Comparison of ENCODE assay signal across 16 cellular contexts in genomic region chr12:82529096-82529495, GRCh38.
"Had no signal": no experiment of that assay in that cellular context is flagged by ENCODE, and none has a peak within 500 bp of the region (broad histone marks: within the 10 kb centered on the region; RNA-seq: fewer than 3 reads in every experiment).

No MANE protein-coding gene starts in this region.

- H3K9me3 ChIP-seq: esophagus squamous epithelium, prostate gland, suprapubic skin had no signal

- H3K36me3 ChIP-seq: esophagus squamous epithelium, prostate gland, suprapubic skin had no signal

- H3K4me3 ChIP-seq: prostate gland, skin epidermis, suprapubic skin had no signal

- DNase-seq: activated CD4-positive, alpha-beta T cell treated with anti-CD3 and anti-CD28 coated beads, Interleukin-2, amount 10 ng/mL, durations not matched to agents 7 days and 5 days; activated CD4-positive, CD25-positive, alpha-beta regulatory T cell; activated naive CD4-positive, alpha-beta T cell treated with anti-CD3 and anti-CD28 coated beads for 36 hours; effector CD4-positive, alpha-beta T cell; esophagus squamous epithelium; foreskin keratinocyte; nephron progenitor cell; occipital lobe; right cardiac atrium; stimulated activated CD4-positive, alpha-beta T cell treated with anti-CD3 and anti-CD28 coated beads, Interleukin-15, amount 100 ng/mL, for 24 hours; stimulated activated CD4-positive, alpha-beta T cell treated with anti-CD3 and anti-CD28 coated beads, Interleukin-4, amount 100 ng/mL, for 1 hour; stimulated activated naive CD4-positive, alpha-beta T cell treated with Interleukin-2 at 50 U/mL for 16 hours; trophoblast cell had no signal

- ATAC-seq: foreskin keratinocyte, right cardiac atrium had no signal

- H3K27me3 ChIP-seq: esophagus squamous epithelium, suprapubic skin had no signal

- H3K27ac ChIP-seq: esophagus squamous epithelium, foreskin keratinocyte, prostate gland, skin epidermis, suprapubic skin had no signal

- H3K4me1 ChIP-seq: esophagus squamous epithelium, foreskin keratinocyte, prostate gland, suprapubic skin had no signal
